Comparison of ENCODE assay signal across 14 cellular contexts in genomic region chr15:53937632-53938031, GRCh38. TPM values are rescaled to one million over a fixed set of nuclear protein-coding genes. Genes with fewer than 3 reads are reported as not detected.
"Had no signal": no experiment of that assay in that cellular context is flagged by ENCODE, and none has a peak within 500 bp of the region (broad histone marks: within the 10 kb centered on the region; RNA-seq: fewer than 3 reads in every experiment).

No MANE protein-coding gene starts in this region.

RNA-seq across cellular contexts. Expression of gene UNC13C, which starts 40.6 kb away (rescaled TPM):
- total RNA-seq: activated B cell treated with CpG ODN at 0.5 μM for 24 hours; activated CD4-positive, alpha-beta memory T cell treated with anti-CD3 and anti-CD28 coated beads for 36 hours; activated CD4-positive, alpha-beta memory T cell treated with anti-CD3 and anti-CD28 coated beads, Interleukin-2, amount 10 ng/mL, durations not matched to agents 7 days and 5 days; activated CD4-positive, alpha-beta T cell treated with anti-CD3 and anti-CD28 coated beads for 36 hours; activated CD4-positive, alpha-beta T cell treated with anti-CD3 and anti-CD28 coated beads, Interleukin-2, amount 10 ng/mL, durations not matched to agents 24 days and 14 days; activated CD4-positive, alpha-beta T cell treated with anti-CD3 and anti-CD28 coated beads, Interleukin-2, amount 10 ng/mL, durations not matched to agents 7 days and 5 days; activated CD8-positive, alpha-beta memory T cell treated with anti-CD3 and anti-CD28 coated beads for 36 hours; activated CD8-positive, alpha-beta memory T cell treated with anti-CD3 and anti-CD28 coated beads, Interleukin-2, amount 10 ng/mL, durations not matched to agents 7 days and 5 days; activated CD8-positive, alpha-beta T cell treated with anti-CD3 and anti-CD28 coated beads for 36 hours; activated CD8-positive, alpha-beta T cell treated with anti-CD3 and anti-CD28 coated beads, Interleukin-2, amount 10 ng/mL, durations not matched to agents 7 days and 5 days; T-cell; T-helper 1 cell treated with Interleukin-12 subunit alpha and Interleukin-12 subunit beta and Interleukin-4 antibody, amounts not matched to agents 30 ng/mL and 1 ng/mL, for 36 hours; T-helper 17 cell; T-helper 2 cell treated with Interferon-gamma antibody and Interleukin-4, amounts not matched to agents 100 ng/mL and 5 ng/mL, for 36 hours had no signal
